8 cellular contexts compared by ENCODE assay signal in genomic region chr1:216221260-216221700, GRCh38.
DNase-seq lines count a peak whose midpoint lies in the region; ATAC-seq and TF ChIP-seq lines count a peak whose summit lies in the region.

No MANE protein-coding gene starts in this region.

- TF ChIP-seq CTCF in HFFc6 (IDR thresholded peaks at IDR 0.05) (peak; percentile 86), colonic mucosa (IDR thresholded peaks at IDR 0.05) (peak; percentile 45)

- peak overlapping the region; percentile 87 for H3K27ac Mint-ChIP-seq in HFFc6

- H3K4me3 Mint-ChIP-seq in HFFc6, result peak overlapping the region; percentile 90

- H3K27me3 ChIP-seq in MG63, result no peaks in the 10 kb centered on the region
- H3K27me3 ChIP-seq in colonic mucosa, result no peaks in the 10 kb centered on the region
- no peaks in the 10 kb centered on the region for H3K27me3 ChIP-seq in stomach smooth muscle (ENCODE audit: control insufficient read depth in 1 of 2, insufficient read depth in 2 of 2, low read length in 2 of 2)

- no peak overlapping the region for H3K9ac ChIP-seq in colonic mucosa (ENCODE audit: low read depth in 2 of 2, low read length in 2 of 2)
- H3K9ac ChIP-seq in stomach smooth muscle (ENCODE audit: low read length in 2 of 2), result peak overlapping the region; percentile 46 to 80

- H3K4me1 ChIP-seq in colonic mucosa, result no peaks in the 10 kb centered on the region
- no peaks in the 10 kb centered on the region for H3K4me1 ChIP-seq in stomach smooth muscle (ENCODE audit: control insufficient read depth, insufficient read depth, low read length)

- intact Hi-C loops in Right ventricle myocardium inferior (cut with DNase I) (no loop called here), cardiac septum (cut with DNase I) (no loop called here), colonic mucosa (cut with DNase I) (no loop called here), left colon (cut with DNase I, micrococcal nuclease) (no loop called here)

- H3K36me3 ChIP-seq in MG63 (no peaks in the 10 kb centered on the region), colonic mucosa (no peaks in the 10 kb centered on the region), stomach smooth muscle (ENCODE audit: control insufficient read depth in 2 of 2, insufficient read depth in 2 of 2, low read length in 2 of 2) (no peaks in the 10 kb centered on the region)

- H3K27me3 Mint-ChIP-seq in HFFc6 (ENCODE audit: insufficient read depth), result no peaks in the 10 kb centered on the region; the same call in 1 of the 2 replicates

- peak; percentile 76 for ATAC-seq in Right ventricle myocardium inferior
- peak; percentile 70 for ATAC-seq in left colon

- H3K9me3 ChIP-seq in MG63, result peaks cover 2% of the 10 kb centered on the region
- H3K9me3 ChIP-seq in colonic mucosa, result no peaks in the 10 kb centered on the region
- no peaks in the 10 kb centered on the region for H3K9me3 ChIP-seq in stomach smooth muscle (ENCODE audit: control insufficient read depth in 2 of 2, low read length in 2 of 2)

- H3K4me3 ChIP-seq in MG63 (peak overlapping the region; percentile 47), colonic mucosa (peak overlapping the region; percentile 24), stomach smooth muscle (ENCODE audit: low read length in 2 of 2) (peak overlapping the region; percentile 66 to 81)

- peaks cover 32% of the 10 kb centered on the region for H3K4me1 Mint-ChIP-seq in HFFc6 (ENCODE audit: low read depth)

- DNase-seq in Right ventricle myocardium inferior (ENCODE audit: missing footprints) (no peak), cardiac septum (ENCODE audit: low spot score) (no peak), HFFc6 (peak; percentile 84), MG63 (peak; percentile 59), RPMI8226 (peak; percentile 82), colonic mucosa (peak; percentile 57), left colon (peak in 1 of 2 donors; percentile 6)

- H3K9me3 Mint-ChIP-seq in HFFc6, result peaks cover under 1% of the 10 kb centered on the region; the same call in 1 of the 2 replicates

- peaks cover 10% of the 10 kb centered on the region for H3K36me3 Mint-ChIP-seq in HFFc6 (ENCODE audit: low read depth)

- no peak overlapping the region for H3K27ac ChIP-seq in colonic mucosa
- no peak overlapping the region for H3K27ac ChIP-seq in stomach smooth muscle (ENCODE audit: low read length)

Comparison
In these comparisons a context has a peak if more than half of its experiments do, and no peak if none do; other contexts are left out.
1. DNase-seq: peak in HFFc6 (single experiment), MG63 (single experiment), RPMI8226 (single experiment) and colonic mucosa (single experiment); none in Right ventricle myocardium inferior (single experiment) and cardiac septum (single experiment).
2. H3K9ac ChIP-seq: peak in stomach smooth muscle (2 of 2); none in colonic mucosa (0 of 2).
3. Peak in every context shown above with its lines, with median percentiles within 50 percentile points of each other: H3K4me3 ChIP-seq.